Comparison of ENCODE assay signal across 1 cellular context in genomic region chr7:23491502-23491901, GRCh38.
TF ChIP-seq lines count a peak whose summit lies in the region.

No MANE protein-coding gene starts in this region.

TF ChIP-seq in GM12878, 131 proteins besides CTCF, POLR2A, EP300 and RAD21 (continued from another document):
- TF ChIP-seq CEBPZ (IDR thresholded peaks at IDR 0.05; ENCODE audit: low read depth, low read length) (no peak), RFX5 (IDR thresholded peaks at IDR 0.05; ENCODE audit: low read depth, low read length) (no peak), BACH1 (IDR thresholded peaks at IDR 0.05; ENCODE audit: borderline replicate concordance) (no peak), TBL1XR1 (IDR thresholded peaks at IDR 0.05; ENCODE audit: low read depth, low read length) (no peak), ZNF24 (IDR thresholded peaks at IDR 0.05) (no peak), ZBTB11 (CRISPR knock-in tag; IDR thresholded peaks at IDR 0.05) (no peak), PBX3 (IDR thresholded peaks at IDR 0.05; ENCODE audit: insufficient replicate concordance, low read depth, low read length) (no peak)
- TF ChIP-seq, protein P1, sequence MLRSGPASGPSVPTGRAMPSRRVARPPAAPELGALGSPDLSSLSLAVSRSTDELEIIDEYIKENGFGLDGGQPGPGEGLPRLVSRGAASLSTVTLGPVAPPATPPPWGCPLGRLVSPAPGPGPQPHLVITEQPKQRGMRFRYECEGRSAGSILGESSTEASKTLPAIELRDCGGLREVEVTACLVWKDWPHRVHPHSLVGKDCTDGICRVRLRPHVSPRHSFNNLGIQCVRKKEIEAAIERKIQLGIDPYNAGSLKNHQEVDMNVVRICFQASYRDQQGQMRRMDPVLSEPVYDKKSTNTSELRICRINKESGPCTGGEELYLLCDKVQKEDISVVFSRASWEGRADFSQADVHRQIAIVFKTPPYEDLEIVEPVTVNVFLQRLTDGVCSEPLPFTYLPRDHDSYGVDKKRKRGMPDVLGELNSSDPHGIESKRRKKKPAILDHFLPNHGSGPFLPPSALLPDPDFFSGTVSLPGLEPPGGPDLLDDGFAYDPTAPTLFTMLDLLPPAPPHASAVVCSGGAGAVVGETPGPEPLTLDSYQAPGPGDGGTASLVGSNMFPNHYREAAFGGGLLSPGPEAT (IDR thresholded peaks at IDR 0.05; ENCODE audit: low read depth): no peak
